ENCODE assay signal across 17 cellular contexts in genomic region chr7:34723866-34724490, GRCh38.
DNase-seq lines count a peak whose midpoint lies in the region; ATAC-seq and TF ChIP-seq lines count a peak whose summit lies in the region.
"Had no signal": no experiment of that assay in that cellular context is flagged by ENCODE, and none has a peak within 500 bp of the region (broad histone marks: within the 10 kb centered on the region; RNA-seq: fewer than 3 reads in every experiment).

No MANE protein-coding gene starts in this region.

- H2BK12ac ChIP-seq in neuronal stem cell (ENCODE audit: low read length) = no peak overlapping the region

- no peak overlapping the region for H2BK5ac ChIP-seq in neuronal stem cell (ENCODE audit: low read length)

- no peak overlapping the region for H4K91ac ChIP-seq in neuronal stem cell (ENCODE audit: low read depth, low read length, poor library complexity)

- peak; percentile 8 for DNase-seq in GM20000 (ENCODE audit: low spot score)
- DNase-seq in middle frontal gyrus (ENCODE audit: extremely low spot score, low spot score) = peak; percentile 11
- DNase-seq in right atrium auricular region (ENCODE audit: low spot score) = no peak
- DNase-seq in NCI-H146 (lab: John Stamatoyannopoulos, UW) = no peak
- DNase-seq in neuronal stem cell (ENCODE audit: low spot score) = no peak
- DNase-seq: activated CD4-positive, CD25-positive, alpha-beta regulatory T cell treated with anti-CD3 and anti-CD28 coated beads, Interleukin-2, amount 50 U/mL, for 72 hours; activated gamma-delta T cell; AML-193; NCI-H1436 treated with DMSO at 0.1 percent for 48 hours; NCI-H748 treated with DMSO at 0.1 percent for 48 hours had no signal

- H3K14ac ChIP-seq in neuronal stem cell (ENCODE audit: low read length) = no peak overlapping the region

- H3K9me3 Mint-ChIP-seq in activated T-helper 17 cell treated with anti-CD3 and anti-CD28 coated beads, Interleukin-2, amount 50 U/mL, for 72 hours = no peaks in the 10 kb centered on the region

- no peak overlapping the region for H4K8ac ChIP-seq in neuronal stem cell (ENCODE audit: low read depth, low read length)

- peaks cover 6% of the 10 kb centered on the region for H3K4me1 Mint-ChIP-seq in activated T-helper 17 cell treated with anti-CD3 and anti-CD28 coated beads, Interleukin-2, amount 50 U/mL, for 72 hours

- no peaks in the 10 kb centered on the region for H3K36me3 Mint-ChIP-seq in activated T-helper 17 cell treated with anti-CD3 and anti-CD28 coated beads, Interleukin-2, amount 50 U/mL, for 72 hours (ENCODE audit: low read depth)

- H3K27ac ChIP-seq in BLaER1 (no peak overlapping the region), right atrium auricular region (no peak overlapping the region), neuronal stem cell (replicated peaks; ENCODE audit: low read length) (no peak overlapping the region)
- H3K27ac ChIP-seq: coronary artery, gastroesophageal sphincter, SJSA1 had no signal

- no peaks in the 10 kb centered on the region for H3K27me3 ChIP-seq in BLaER1
- no peaks in the 10 kb centered on the region for H3K27me3 ChIP-seq in right atrium auricular region
- H3K27me3 ChIP-seq in neuronal stem cell (ENCODE audit: control insufficient read depth in 3 of 3, insufficient read depth in 3 of 3, low read depth in 1 of 3, low read length in 3 of 3) = no peaks in the 10 kb centered on the region
- H3K27me3 ChIP-seq: gastroesophageal sphincter, SJSA1 had no signal

- no peaks in the 10 kb centered on the region for H3K79me1 ChIP-seq in neuronal stem cell (ENCODE audit: low read depth, low read length)

- no peaks in the 10 kb centered on the region for H4K20me1 ChIP-seq in BLaER1

- WGBS in neuronal stem cell (ENCODE audit: extremely low coverage in 2 of 2, insufficient read length in 2 of 2, insufficient replicate concordance in 1 of 2), 2 donors = no CpG with 5 or more reads among the region's 2 CpGs

- no peak overlapping the region for H2BK15ac ChIP-seq in neuronal stem cell (ENCODE audit: low read length)

- H3K9me3 ChIP-seq in BLaER1 (no peaks in the 10 kb centered on the region), right atrium auricular region (no peaks in the 10 kb centered on the region), neuronal stem cell (replicated peaks in 1 of 2; ENCODE audit: control insufficient read depth in 2 of 2, insufficient read depth in 1 of 2, low read depth in 1 of 2, low read length in 2 of 2) (no peaks in the 10 kb centered on the region)
- H3K9me3 ChIP-seq: gastroesophageal sphincter, SJSA1 had no signal

- peak overlapping the region; percentile 35 for H3K4me3 Mint-ChIP-seq in activated T-helper 17 cell treated with anti-CD3 and anti-CD28 coated beads, Interleukin-2, amount 50 U/mL, for 72 hours

- no peaks in the 10 kb centered on the region for H3K27me3 Mint-ChIP-seq in activated T-helper 17 cell treated with anti-CD3 and anti-CD28 coated beads, Interleukin-2, amount 50 U/mL, for 72 hours

- H3K4me3 ChIP-seq in BLaER1 (no peak overlapping the region), right atrium auricular region (no peak overlapping the region), neuronal stem cell (ENCODE audit: low read length in 2 of 2) (no peak overlapping the region)
- H3K4me3 ChIP-seq: coronary artery, gastroesophageal sphincter, SJSA1 had no signal

- peak overlapping the region; percentile 22; the same call in 1 of the 2 replicates for H3K4me2 ChIP-seq in BLaER1
- no peak overlapping the region for H3K4me2 ChIP-seq in neuronal stem cell (ENCODE audit: insufficient read depth, low read length, poor library complexity, severe bottlenecking)

- no peak overlapping the region for H3K27ac Mint-ChIP-seq in activated T-helper 17 cell treated with anti-CD3 and anti-CD28 coated beads, Interleukin-2, amount 50 U/mL, for 72 hours

- no peak overlapping the region for H2AFZ ChIP-seq in neuronal stem cell (ENCODE audit: low read length)

- no peak overlapping the region for H3K4ac ChIP-seq in neuronal stem cell (ENCODE audit: low read length)

- H3K4me1 ChIP-seq in BLaER1 = peaks cover 15% of the 10 kb centered on the region; the same call in 1 of the 2 replicates
- H3K4me1 ChIP-seq in right atrium auricular region = peaks cover 0 to 2% of the 10 kb centered on the region in 2 donors
- H3K4me1 ChIP-seq in neuronal stem cell (ENCODE audit: control insufficient read depth in 2 of 2, insufficient read depth in 1 of 2, low read depth in 1 of 2, low read length in 2 of 2) = peaks cover 0 to 5% of the 10 kb centered on the region in 2 donors
- H3K4me1 ChIP-seq: SJSA1 had no signal

- no peak overlapping the region for H3K18ac ChIP-seq in neuronal stem cell (ENCODE audit: low read length)

- H3K23ac ChIP-seq in neuronal stem cell (ENCODE audit: low read depth, low read length, poor library complexity) = no peak overlapping the region

- no peak for TF ChIP-seq CTCF in GM20000 (IDR thresholded peaks at IDR 0.05; ENCODE audit: extremely low read depth, missing control alignments)
- no peak for TF ChIP-seq CTCF in right atrium auricular region (IDR thresholded peaks at IDR 0.05)

- no peak overlapping the region for H2AK5ac ChIP-seq in neuronal stem cell (ENCODE audit: low read depth, low read length)

- no peak overlapping the region for H2BK120ac ChIP-seq in neuronal stem cell (ENCODE audit: low read depth, low read length)

- no peak overlapping the region for H3K9ac ChIP-seq in BLaER1
- H3K9ac ChIP-seq in neuronal stem cell (ENCODE audit: low read depth, low read length, poor library complexity) = no peak overlapping the region

- no peaks in the 10 kb centered on the region for H3K36me3 ChIP-seq in BLaER1
- H3K36me3 ChIP-seq in right atrium auricular region = no peaks in the 10 kb centered on the region
- no peaks in the 10 kb centered on the region for H3K36me3 ChIP-seq in neuronal stem cell (replicated peaks in 1 of 2; ENCODE audit: control insufficient read depth in 2 of 2, insufficient read depth in 2 of 2, low read length in 2 of 2)
- H3K36me3 ChIP-seq: gastroesophageal sphincter, SJSA1 had no signal

- no peak for ATAC-seq in activated T-helper 17 cell treated with anti-CD3 and anti-CD28 coated beads, Interleukin-2, amount 50 U/mL, for 72 hours (replicated peaks)
- no peak for ATAC-seq in HG03520 (IDR thresholded peaks at IDR 0.05; ENCODE audit: unreplicated experiment)
- ATAC-seq: gastroesophageal sphincter, sciatic nerve had no signal

Comparison
In these comparisons a context has a peak if more than half of its experiments do, and no peak if none do; other contexts are left out.
1. DNase-seq: peak in GM20000 (single experiment) and middle frontal gyrus (single experiment); none in right atrium auricular region (single experiment), NCI-H146 (single experiment) and neuronal stem cell (single experiment).